In the genomic region with DNA sequence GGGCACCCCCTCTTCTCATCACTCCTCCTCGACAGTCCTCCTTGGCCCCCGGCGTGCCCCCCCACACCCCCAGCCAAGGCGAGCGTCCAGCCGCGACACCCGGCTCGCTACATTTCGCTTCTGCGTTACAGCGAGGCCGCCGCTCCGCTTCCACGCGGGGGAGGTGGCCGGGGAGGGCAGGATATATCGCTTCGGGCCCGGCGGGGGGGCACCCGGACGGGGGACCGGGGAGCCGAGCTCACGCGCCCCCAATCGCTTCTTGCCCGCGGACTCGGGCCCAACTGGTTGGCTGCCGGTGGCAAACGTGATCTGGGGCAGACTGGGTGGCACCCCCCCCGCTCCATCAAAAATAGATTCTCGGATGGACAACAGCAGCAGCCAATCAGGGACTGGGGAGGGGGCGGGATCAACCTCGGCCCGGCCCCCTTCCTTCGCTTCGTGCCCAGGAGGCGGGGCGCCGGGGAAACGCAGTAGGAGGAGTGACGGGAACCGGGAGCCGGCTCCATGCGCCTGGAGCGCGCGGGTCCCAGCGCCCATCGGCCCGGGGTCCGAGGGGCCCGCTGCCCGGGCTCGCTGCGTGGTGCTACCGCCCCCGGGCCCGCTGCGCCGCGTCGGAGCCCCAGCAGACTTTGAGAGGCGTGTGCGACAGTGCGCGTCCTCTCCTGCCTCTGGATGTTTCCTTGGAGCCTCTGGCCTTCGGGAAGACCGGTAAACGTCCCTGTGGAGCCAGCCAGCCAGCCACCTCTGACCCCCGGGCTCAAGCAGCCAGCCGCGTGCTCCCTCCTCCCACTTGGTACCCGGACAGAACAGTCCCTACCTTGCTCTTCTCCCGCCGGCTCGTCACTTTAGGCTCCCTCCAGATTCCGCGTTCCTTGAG, we compare ENCODE assay signal across 1 cellular context.
TF ChIP-seq lines count a peak whose summit lies in the region.

A gene (minus strand): TSS at position 321 of the 877 bp plus-strand sequence. CDS start 2,757 bp downstream, outside the sequence.

TF ChIP-seq in IMR-90, 13 proteins besides CTCF, POLR2A, EP300 and RAD21 (continued from another document):
- TF ChIP-seq FOS (IDR thresholded peaks at IDR 0.05; ENCODE audit: low read depth, low read length): peak; percentile 13; the same call in 1 of the 2 replicates
- TF ChIP-seq CEBPB (IDR thresholded peaks at IDR 0.05; ENCODE audit: low read depth, low read length): no peak
- no peak for TF ChIP-seq SMC3 (IDR thresholded peaks at IDR 0.05; ENCODE audit: low read depth, low read length)
- no peak for TF ChIP-seq MAFK (IDR thresholded peaks at IDR 0.05; ENCODE audit: low read depth, low read length)
- peak; percentile 93 for TF ChIP-seq BHLHE40 (IDR thresholded peaks at IDR 0.05; ENCODE audit: low read depth, low read length)
- TF ChIP-seq, protein P1, sequence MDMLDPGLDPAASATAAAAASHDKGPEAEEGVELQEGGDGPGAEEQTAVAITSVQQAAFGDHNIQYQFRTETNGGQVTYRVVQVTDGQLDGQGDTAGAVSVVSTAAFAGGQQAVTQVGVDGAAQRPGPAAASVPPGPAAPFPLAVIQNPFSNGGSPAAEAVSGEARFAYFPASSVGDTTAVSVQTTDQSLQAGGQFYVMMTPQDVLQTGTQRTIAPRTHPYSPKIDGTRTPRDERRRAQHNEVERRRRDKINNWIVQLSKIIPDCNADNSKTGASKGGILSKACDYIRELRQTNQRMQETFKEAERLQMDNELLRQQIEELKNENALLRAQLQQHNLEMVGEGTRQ (IDR thresholded peaks at IDR 0.05; ENCODE audit: low read depth, low read length): peak; percentile 82
